ENCODE assay signal across 8 cellular contexts in the genomic region with DNA sequence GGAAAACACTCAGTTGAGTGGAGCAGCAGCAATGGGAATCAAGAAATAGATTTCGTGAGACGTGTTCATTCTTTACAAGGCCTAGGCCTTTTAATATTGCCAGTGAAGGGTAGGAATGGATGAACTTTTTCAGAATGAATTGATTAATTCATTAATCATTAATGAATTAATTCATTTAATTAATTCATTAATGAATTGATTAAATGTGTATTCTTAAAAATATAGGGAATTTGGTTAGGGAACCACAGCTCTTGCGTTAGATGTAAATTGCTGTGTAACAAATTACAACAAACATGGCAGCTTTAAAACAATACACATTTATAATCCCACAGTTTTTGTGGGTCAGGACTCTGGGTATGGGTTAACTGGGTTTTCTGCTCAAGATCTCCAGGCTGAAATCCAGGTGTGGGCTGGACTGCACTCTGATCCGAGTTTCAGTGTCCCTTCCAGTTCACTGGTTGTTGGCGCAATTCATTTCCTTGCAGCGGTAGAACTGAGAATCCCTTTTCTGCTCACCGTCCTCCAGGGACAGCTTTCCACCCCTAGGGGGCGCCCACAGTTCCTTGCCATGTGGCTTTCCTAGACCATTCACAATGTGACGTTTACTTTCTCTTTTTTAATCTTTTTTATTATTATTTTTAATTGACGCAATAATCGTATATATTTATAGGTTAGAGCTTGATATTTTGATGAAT. TPM values are rescaled to one million over a fixed set of nuclear protein-coding genes. Genes with fewer than 3 reads are reported as not detected.
DNase-seq lines count a peak whose midpoint lies in the region; ATAC-seq, FAIRE-seq and TF ChIP-seq lines count a peak whose summit lies in the region.

No MANE protein-coding gene starts in this region.

- no peaks in the 10 kb centered on the region for H3K9me2 ChIP-seq in Karpas-422 (replicated peaks; ENCODE audit: insufficient read depth, low read length)

- H3K4me1 ChIP-seq in Karpas-422 (ENCODE audit: low read length) (no peaks in the 10 kb centered on the region), K562 (replicated peaks in 1 of 2; ENCODE audit: control insufficient read depth in 2 of 2, insufficient read depth in 2 of 2, low read length in 2 of 2) (no peaks in the 10 kb centered on the region; a peak in 1 of 5 replicates)

- no peaks in the 10 kb centered on the region for H3K79me2 ChIP-seq in Karpas-422 (ENCODE audit: low read length)
- H3K79me2 ChIP-seq in K562 (ENCODE audit: control insufficient read depth, insufficient read depth, low read length): no peaks in the 10 kb centered on the region

- H3K36me3 ChIP-seq in Karpas-422 (ENCODE audit: insufficient read depth, low read length) (no peaks in the 10 kb centered on the region), K562 (ENCODE audit: control insufficient read depth, insufficient read depth, low read length) (no peaks in the 10 kb centered on the region)

- POLR2A ChIA-PET in K562 (lab: Yijun Ruan, JAX): interaction anchor here (0.6 to 0.7 kb wide), 2 partner anchors 42 to 146 kb away, joined by 3 to 5 read pairs; no protein-coding TSS in a partner anchor

- H2AFZ ChIP-seq in Karpas-422 (ENCODE audit: low read length) (peak overlapping the region; percentile 14; the same call in 1 of the 2 replicates), K562 (ENCODE audit: low read depth, low read length) (peak overlapping the region; percentile 76)

- FAIRE-seq in K562 (lab: Jason Lieb, UNC) (peak; percentile 88), frontal cortex (lab: Jason Lieb, UNC) (no peak)

- no peaks in the 10 kb centered on the region for H3K9me1 ChIP-seq in K562 (ENCODE audit: control insufficient read depth, insufficient read depth, low read length)

- H3K27ac ChIP-seq in Karpas-422 (ENCODE audit: low read length) (no peak overlapping the region), K562 (ENCODE audit: extremely low read depth, low read depth, low read length) (no peak overlapping the region)

- no peak for TF ChIP-seq EP300 in K562 (IDR thresholded peaks at IDR 0.05; ENCODE audit: low read length)

- H4K20me1 ChIP-seq in Karpas-422 (ENCODE audit: insufficient read depth, low read depth, low read length): no peaks in the 10 kb centered on the region
- no peaks in the 10 kb centered on the region for H4K20me1 ChIP-seq in K562 (replicated peaks; ENCODE audit: control insufficient read depth, insufficient read depth, low read length)

- CTCF ChIA-PET in K562 (lab: Yijun Ruan, JAX; ENCODE audit: low intra/inter-chr PET ratio): interaction anchor here (1.3 to 1.8 kb wide), 2 partner anchors 96 to 544 kb away, joined by 3 to 5 read pairs; no protein-coding TSS in a partner anchor

- ATAC-seq in GM21723 (IDR thresholded peaks at IDR 0.05; ENCODE audit: unreplicated experiment) (peak; percentile 82), K562 (peak; percentile 98)

- no peak for TF ChIP-seq POLR2A in K562 (conservative IDR thresholded peaks at IDR 0.05)

- intact Hi-C loops in K562 (cut with micrococcal nuclease): loop anchor here (2.0 kb wide), 1 partner anchor 544 kb away; no protein-coding TSS in a partner anchor

- H3K9me3 ChIP-seq in Karpas-422 (ENCODE audit: low read length) (no peaks in the 10 kb centered on the region), K562 (replicated peaks; ENCODE audit: control insufficient read depth, insufficient read depth, low read depth, low read length) (no peaks in the 10 kb centered on the region)

- TF ChIP-seq CTCF in GM12801 (IDR thresholded peaks at IDR 0.05; ENCODE audit: extremely low read depth, insufficient read length) (peak; percentile 72), K562 (IDR thresholded peaks at IDR 0.05 in 2 of 3, conservative IDR thresholded peaks at IDR 0.05 in 1 of 3; ENCODE audit: insufficient read depth in 2 of 3, low read depth in 1 of 3, low read length in 3 of 3) (peak; percentile 83 to 87 (median 86))

- in situ Hi-C loops in K562 (cut with MboI): loop anchor here (5.0 kb wide), 1 partner anchor 94 kb away; no protein-coding TSS in a partner anchor

- DNase-seq in Karpas-422 (peak; percentile 83), T-helper 22 cell (ENCODE audit: low read depth) (peak; percentile 16), K562 (ENCODE audit: extremely low read depth in 1 of 4, low spot score in 3 of 4) (peak; percentile 69 to 78 (median 76)), iris pigment epithelial cell (ENCODE audit: low read depth) (peak; percentile 76), frontal cortex (ENCODE audit: low spot score in 2 of 2) (no peak)
- peak; percentile 85 to 89 for DNase-seq in stimulated activated CD4-positive, alpha-beta T cell treated with anti-CD3 and anti-CD28 coated beads, Interleukin-2, amount 100 ng/mL, for 24 hours

- H3K4me3 ChIP-seq in Karpas-422 (ENCODE audit: low read length): no peak overlapping the region
- no peak overlapping the region for H3K4me3 ChIP-seq in K562

- no peak overlapping the region for H3K9ac ChIP-seq in Karpas-422 (ENCODE audit: low read length)
- peak overlapping the region in 1 of 2 experiments; percentile 14; a peak in 1 of 4 replicates for H3K9ac ChIP-seq in K562 (ENCODE audit: insufficient read depth in 1 of 2, low read depth in 2 of 2, low read length in 2 of 2)

- TF ChIP-seq RAD21 in K562 (CRISPR knock-in tag; conservative IDR thresholded peaks at IDR 0.05 in 1 of 2, IDR thresholded peaks at IDR 0.05 in 1 of 2): peak; percentile 42 to 51

- 9% methylated on average over 11 of the region's 11 CpGs for WGBS in K562 (ENCODE audit: insufficient coverage, low coverage, missing lambda C conversion rate)

- H3K4me2 ChIP-seq in Karpas-422 (ENCODE audit: low read depth, low read length, poor library complexity, severe bottlenecking) (no peak overlapping the region), K562 (ENCODE audit: insufficient read depth, low read length) (no peak overlapping the region; the same call in 1 of the 2 replicates)

- BruUV-seq in K562 (replicated peaks; lab: Mats Ljungman, UMichigan): no TSS peak

- H3K27me3 ChIP-seq in Karpas-422 (ENCODE audit: low read length): no peaks in the 10 kb centered on the region
- no peaks in the 10 kb centered on the region for H3K27me3 ChIP-seq in K562 (ENCODE audit: control insufficient read depth in 2 of 2, insufficient read depth in 2 of 2, low read length in 2 of 2)

TF ChIP-seq in K562, 482 proteins besides CTCF, POLR2A, EP300 and RAD21 (continues in another document):
- TF ChIP-seq KLF16 (IDR thresholded peaks at IDR 0.05) (peak; percentile 27; the same call in 1 of the 2 replicates), CREM (IDR thresholded peaks at IDR 0.05; ENCODE audit: low read depth) (0 out of 2 replicates have a peak, but pooled peaks have one; percentile 19), ZNF263 (CRISPR knock-in tag; IDR thresholded peaks at IDR 0.05; ENCODE audit: borderline replicate concordance) (peak; percentile 59; the same call in 1 of the 2 replicates)
- TF ChIP-seq, protein P1, sequence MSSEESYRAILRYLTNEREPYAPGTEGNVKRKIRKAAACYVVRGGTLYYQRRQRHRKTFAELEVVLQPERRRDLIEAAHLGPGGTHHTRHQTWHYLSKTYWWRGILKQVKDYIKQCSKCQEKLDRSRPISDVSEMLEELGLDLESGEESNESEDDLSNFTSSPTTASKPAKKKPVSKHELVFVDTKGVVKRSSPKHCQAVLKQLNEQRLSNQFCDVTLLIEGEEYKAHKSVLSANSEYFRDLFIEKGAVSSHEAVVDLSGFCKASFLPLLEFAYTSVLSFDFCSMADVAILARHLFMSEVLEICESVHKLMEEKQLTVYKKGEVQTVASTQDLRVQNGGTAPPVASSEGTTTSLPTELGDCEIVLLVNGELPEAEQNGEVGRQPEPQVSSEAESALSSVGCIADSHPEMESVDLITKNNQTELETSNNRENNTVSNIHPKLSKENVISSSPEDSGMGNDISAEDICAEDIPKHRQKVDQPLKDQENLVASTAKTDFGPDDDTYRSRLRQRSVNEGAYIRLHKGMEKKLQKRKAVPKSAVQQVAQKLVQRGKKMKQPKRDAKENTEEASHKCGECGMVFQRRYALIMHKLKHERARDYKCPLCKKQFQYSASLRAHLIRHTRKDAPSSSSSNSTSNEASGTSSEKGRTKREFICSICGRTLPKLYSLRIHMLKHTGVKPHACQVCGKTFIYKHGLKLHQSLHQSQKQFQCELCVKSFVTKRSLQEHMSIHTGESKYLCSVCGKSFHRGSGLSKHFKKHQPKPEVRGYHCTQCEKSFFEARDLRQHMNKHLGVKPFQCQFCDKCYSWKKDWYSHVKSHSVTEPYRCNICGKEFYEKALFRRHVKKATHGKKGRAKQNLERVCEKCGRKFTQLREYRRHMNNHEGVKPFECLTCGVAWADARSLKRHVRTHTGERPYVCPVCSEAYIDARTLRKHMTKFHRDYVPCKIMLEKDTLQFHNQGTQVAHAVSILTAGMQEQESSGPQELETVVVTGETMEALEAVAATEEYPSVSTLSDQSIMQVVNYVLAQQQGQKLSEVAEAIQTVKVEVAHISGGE (CRISPR knock-in tag; IDR thresholded peaks at IDR 0.05): peak in 1 of 3 experiments; percentile 80; a peak in 2 of 6 replicates

RNA-seq across cellular contexts. Expression of a gene that starts 32.8 kb away (rescaled TPM):
- 0.11 and 0.14 TPM in 2 replicates for total RNA-seq in Karpas-422 (2014; rRNA removed; shearing (Covaris generic); ENCODE audit: low replicate concordance)
- total RNA-seq in K562 (2011; cell fraction: chromatin; rRNA removed; ENCODE audit: low replicate concordance): 0.58 and 0.92 TPM in 2 replicates
- 0.39 and 0.67 TPM in 2 replicates for total RNA-seq in K562 (2011; cell fraction: nucleolus; rRNA removed)
- total RNA-seq in K562 (2011; cell fraction: nucleoplasm; rRNA removed): 0.51 and 0.69 TPM in 2 replicates
- 1.6 and 1.8 TPM in 2 replicates for total RNA-seq in K562 (2014; rRNA removed)
- 1.1 and 1.5 TPM in 2 replicates for total RNA-seq in K562 (2014; rRNA removed; fragmentation: Illumina TruSeq; extraction: Trizol)
- 0.54 and 0.57 TPM in 2 replicates for total RNA-seq in K562 (2015; rRNA removed; fragmentation: Illumina TruSeq; extraction: Trizol)
- total RNA-seq in K562 (2021): 0.93 and 1.0 TPM in 2 replicates
- polyA plus RNA-seq in K562 (2011; rRNA removed): 0.18 and 0.19 TPM in 2 replicates
- polyA plus RNA-seq in K562 (2011; cell fraction: cytosol; rRNA removed): 0.07 and 0.15 TPM in 2 replicates
- 0.20 and 0.24 TPM in 2 replicates for polyA plus RNA-seq in K562 (2011; cell fraction: nucleus; rRNA removed)
- 0.76 and 1.8 TPM in 2 replicates for polyA plus RNA-seq in K562 (2012)
- polyA plus RNA-seq in K562 (2014; fragmentation: Illumina TruSeq; extraction: Trizol): 1.3 and 2.3 TPM in 2 replicates
- under 1 TPM; 0.37 to 0.63 TPM for polyA plus RNA-seq in K562 (2014; fragmentation: Nextera tagmentation; extraction: Ambion mirVana)
- 1.0 and 1.1 TPM in 2 replicates for polyA plus RNA-seq in K562 (2014; rRNA removed)
- polyA minus RNA-seq in K562 (2011; rRNA and poly(A)+ RNA removed): 0.18 and 0.25 TPM in 2 replicates
- polyA minus RNA-seq in K562 (2011; cell fraction: cytosol; rRNA and poly(A)+ RNA removed): not detected in 2 replicates
- polyA minus RNA-seq in K562 (2011; cell fraction: nucleus; rRNA and poly(A)+ RNA removed): 0.33 and 0.40 TPM in 2 replicates
- total RNA-seq in frontal cortex: 2.4 TPM

Comparison
In these comparisons a context has a peak if more than half of its experiments do, and no peak if none do; other contexts are left out.
1. DNase-seq: peak in Karpas-422 (single experiment), T-helper 22 cell (single experiment), K562 (4 of 4), iris pigment epithelial cell (single experiment) and stimulated activated CD4-positive, alpha-beta T cell treated with anti-CD3 and anti-CD28 coated beads, Interleukin-2, amount 100 ng/mL, for 24 hours (2 of 2); none in frontal cortex (0 of 2).